In genomic region chr15:39125904-39126303, GRCh38 we compare ENCODE assay signal across 8 cellular contexts.
DNase-seq lines count a peak whose midpoint lies in the region; ATAC-seq, FAIRE-seq and TF ChIP-seq lines count a peak whose summit lies in the region.

No MANE protein-coding gene starts in this region.

- H3K27me3 ChIP-seq in Caco-2 (replicated peaks; ENCODE audit: control insufficient read depth, insufficient read depth, low read length) (no peaks in the 10 kb centered on the region), OCI-LY1 (ENCODE audit: insufficient read depth, low read length) (no peaks in the 10 kb centered on the region), bronchial epithelial cell (ENCODE audit: control insufficient read depth, insufficient read depth, low read length) (no peaks in the 10 kb centered on the region), aorta (ENCODE audit: control insufficient read depth in 1 of 2, insufficient read depth in 2 of 2, low read length in 1 of 2) (no peaks in the 10 kb centered on the region), vagina (no peaks in the 10 kb centered on the region)

- H2AFZ ChIP-seq in OCI-LY1 (ENCODE audit: low read length): no peak overlapping the region

- no peak for TF ChIP-seq POLR2A in vagina (IDR thresholded peaks at IDR 0.05)

- FAIRE-seq in GM18507 (lab: Jason Lieb, UNC): peak; percentile 76
- FAIRE-seq in bronchial epithelial cell (lab: Jason Lieb, UNC): no peak

- no peaks in the 10 kb centered on the region for H3K27me3 Mint-ChIP-seq in Caco-2 (ENCODE audit: insufficient read depth, unreplicated experiment)

- H3K4me3 ChIP-seq in Caco-2 (ENCODE audit: low read depth, low read length) (no peak overlapping the region), OCI-LY1 (ENCODE audit: low read depth, low read length, poor library complexity, severe bottlenecking) (no peak overlapping the region), bronchial epithelial cell (ENCODE audit: low read depth, low read length) (no peak overlapping the region), aorta (ENCODE audit: low read length in 2 of 2) (no peak overlapping the region), vagina (no peak overlapping the region)

- no peaks in the 10 kb centered on the region for H3K9me2 ChIP-seq in OCI-LY1 (ENCODE audit: low read depth, low read length)

- POLR2A ChIA-PET in Caco-2 (lab: Charles Lee): no interaction called here

- no peak overlapping the region for H3K27ac ChIP-seq in OCI-LY1 (ENCODE audit: low read depth, low read length, poor library complexity, severe bottlenecking)
- no peak overlapping the region for H3K27ac ChIP-seq in aorta (ENCODE audit: low read depth in 1 of 2, low read length in 2 of 2)
- H3K27ac ChIP-seq in vagina: no peak overlapping the region

- peaks cover 4% of the 10 kb centered on the region for H3K36me3 Mint-ChIP-seq in Caco-2 (ENCODE audit: insufficient read depth, unreplicated experiment)

- peak; percentile 57 to 65 for TF ChIP-seq CTCF in Caco-2 (IDR thresholded peaks at IDR 0.05; ENCODE audit: insufficient read depth in 1 of 2, low read depth in 1 of 2, low read length in 1 of 2, severe bottlenecking in 1 of 2, unreplicated experiment in 1 of 2)
- peak; percentile 65 for TF ChIP-seq CTCF in OCI-LY1 (IDR thresholded peaks at IDR 0.05; ENCODE audit: low read length)
- peak; percentile 64 for TF ChIP-seq CTCF in bronchial epithelial cell (IDR thresholded peaks at IDR 0.05; ENCODE audit: insufficient read depth, low read length, severe bottlenecking)
- TF ChIP-seq CTCF in vagina (IDR thresholded peaks at IDR 0.05): peak in 1 of 3 experiments; percentile 8

- ATAC-seq in aorta (ENCODE audit: low FRiP score): no peak

- H3K4me1 ChIP-seq in Caco-2 (peaks cover 37% of the 10 kb centered on the region), OCI-LY1 (ENCODE audit: insufficient read depth, low read length, severe bottlenecking) (no peaks in the 10 kb centered on the region), aorta (ENCODE audit: control insufficient read depth in 1 of 2, insufficient read depth in 2 of 2, low read length in 2 of 2) (peaks cover 0 to 4% of the 10 kb centered on the region in 2 donors), vagina (peaks cover 18% of the 10 kb centered on the region)

- H3K36me3 ChIP-seq in Caco-2 (ENCODE audit: control insufficient read depth, insufficient read depth, low read length): 0 out of 2 replicates have a peak, but pooled peaks cover 1% of the 10 kb centered on the region
- H3K36me3 ChIP-seq in OCI-LY1 (ENCODE audit: insufficient read depth, low read length): no peaks in the 10 kb centered on the region
- H3K36me3 ChIP-seq in bronchial epithelial cell (ENCODE audit: control insufficient read depth, insufficient read depth, low read length): no peaks in the 10 kb centered on the region
- no peaks in the 10 kb centered on the region for H3K36me3 ChIP-seq in aorta (ENCODE audit: control insufficient read depth in 1 of 2, insufficient read depth in 2 of 2, low read length in 1 of 2)
- H3K36me3 ChIP-seq in vagina: no peaks in the 10 kb centered on the region

- H3K4me1 Mint-ChIP-seq in Caco-2 (ENCODE audit: low read depth, unreplicated experiment): peaks cover 22% of the 10 kb centered on the region

- H3K4me3 Mint-ChIP-seq in Caco-2 (ENCODE audit: unreplicated experiment): no peak overlapping the region

- H3K27ac Mint-ChIP-seq in Caco-2 (ENCODE audit: unreplicated experiment): no peak overlapping the region

- no peak overlapping the region for H3K4me2 ChIP-seq in OCI-LY1 (ENCODE audit: low read length)

- H3K9me3 ChIP-seq in Caco-2 (no peaks in the 10 kb centered on the region), OCI-LY1 (ENCODE audit: low read length) (no peaks in the 10 kb centered on the region), aorta (ENCODE audit: control insufficient read depth, low read length) (peaks cover 1% of the 10 kb centered on the region), vagina (no peaks in the 10 kb centered on the region)

- DNase-seq in Caco-2: peak in 1 of 2 experiments; percentile 52
- DNase-seq in GM18507 (ENCODE audit: extremely low spot score, insufficient read length, low read depth): peak; percentile 7
- peak; percentile 44 for DNase-seq in bronchial epithelial cell (ENCODE audit: low read depth)
- DNase-seq in midbrain (lab: John Stamatoyannopoulos, UW): peak; percentile 1
- DNase-seq in mesenteric fat pad (ENCODE audit: low spot score): no peak
- DNase-seq in aorta: no peak
- DNase-seq in vagina (ENCODE audit: extremely low spot score in 2 of 2): no peak

- no peaks in the 10 kb centered on the region for H3K79me2 ChIP-seq in OCI-LY1 (ENCODE audit: insufficient read depth, low read length)

- 45 to 47% methylated on average over 4 of the region's 4 CpGs for WGBS in aorta, 2 donors

- peaks cover 6% of the 10 kb centered on the region for H3K9me3 Mint-ChIP-seq in Caco-2 (ENCODE audit: unreplicated experiment)

- no peaks in the 10 kb centered on the region for H4K20me1 ChIP-seq in OCI-LY1 (ENCODE audit: insufficient read depth, low read length)

- no TSS peak for BruUV-seq in Caco-2 (replicated peaks; lab: Mats Ljungman, UMichigan)

- H3K9ac ChIP-seq in OCI-LY1 (ENCODE audit: low read length): no peak overlapping the region

- intact Hi-C loops in Caco-2 (cut with micrococcal nuclease; ENCODE audit: unreplicated experiment) (loop anchor here (5.0 kb wide), 1 partner anchor 146 kb away; no protein-coding TSS in a partner anchor), aorta (cut with DNase I) (loop anchor here in 1 of 2 donors (10.0 kb wide), 1 partner anchor 459 kb away; the partner anchor contains the start of gene THBS1), vagina (cut with DNase I) (no loop called here)

- CTCF ChIA-PET in Caco-2 (lab: Charles Lee): no interaction called here

- H3F3A ChIP-seq in OCI-LY1 (ENCODE audit: insufficient read depth, low read length): no peaks in the 10 kb centered on the region

Comparison
In these comparisons a context has a peak if more than half of its experiments do, and no peak if none do; other contexts are left out.
1. DNase-seq: peak in GM18507 (single experiment), bronchial epithelial cell (single experiment) and midbrain (single experiment); none in mesenteric fat pad (single experiment), aorta (0 of 2) and vagina (0 of 2).